Comparison of ENCODE assay signal across 1 cellular context in genomic region chr2:232320038-232320790, GRCh38.
TF ChIP-seq lines count a peak whose summit lies in the region.

No MANE protein-coding gene starts in this region.

TF ChIP-seq in K562, 482 proteins besides CTCF, POLR2A, EP300 and RAD21:
- no peak for TF ChIP-seq ERF (CRISPR knock-in tag; IDR thresholded peaks at IDR 0.05)
- TF ChIP-seq ZBTB17 (CRISPR knock-in tag; IDR thresholded peaks at IDR 0.05): no peak
- TF ChIP-seq CBFA2T3 (IDR thresholded peaks at IDR 0.05): peak; percentile 20; the same call in 1 of the 2 replicates
- no peak for TF ChIP-seq ZNF75A (CRISPR knock-in tag; IDR thresholded peaks at IDR 0.05)
- peak in 1 of 3 experiments; percentile 64 for TF ChIP-seq YY1 (IDR thresholded peaks at IDR 0.05; ENCODE audit: borderline replicate concordance in 1 of 3, control insufficient read depth in 1 of 3, extremely low read depth in 1 of 3, insufficient read depth in 3 of 3, insufficient read length in 1 of 3, insufficient replicate concordance in 2 of 3, low read depth in 1 of 3, low read length in 2 of 3)
- 0 out of 2 replicates have a peak, but pooled peaks have one; percentile 44 for TF ChIP-seq ZNF766 (CRISPR knock-in tag; conservative IDR thresholded peaks at IDR 0.05)
- TF ChIP-seq TAL1 (IDR thresholded peaks at IDR 0.05): 0 out of 2 replicates have a peak, but pooled peaks have one; percentile 21
- peak; percentile 43; the same call in 1 of the 2 replicates for TF ChIP-seq TCF3 (CRISPR knock-in tag; IDR thresholded peaks at IDR 0.05)
- no peak for TF ChIP-seq ATF4 (CRISPR knock-in tag; IDR thresholded peaks at IDR 0.05)
- no peak for TF ChIP-seq TFAP4 (CRISPR knock-in tag; IDR thresholded peaks at IDR 0.05; ENCODE audit: borderline replicate concordance)
- no peak for TF ChIP-seq HMBOX1 (IDR thresholded peaks at IDR 0.05)
- no peak for TF ChIP-seq SOX6 (IDR thresholded peaks at IDR 0.05)
- no peak for TF ChIP-seq LEF1 (IDR thresholded peaks at IDR 0.05)
- no peak for TF ChIP-seq ZNF696 (CRISPR knock-in tag; conservative IDR thresholded peaks at IDR 0.05)
